In the genomic region with DNA sequence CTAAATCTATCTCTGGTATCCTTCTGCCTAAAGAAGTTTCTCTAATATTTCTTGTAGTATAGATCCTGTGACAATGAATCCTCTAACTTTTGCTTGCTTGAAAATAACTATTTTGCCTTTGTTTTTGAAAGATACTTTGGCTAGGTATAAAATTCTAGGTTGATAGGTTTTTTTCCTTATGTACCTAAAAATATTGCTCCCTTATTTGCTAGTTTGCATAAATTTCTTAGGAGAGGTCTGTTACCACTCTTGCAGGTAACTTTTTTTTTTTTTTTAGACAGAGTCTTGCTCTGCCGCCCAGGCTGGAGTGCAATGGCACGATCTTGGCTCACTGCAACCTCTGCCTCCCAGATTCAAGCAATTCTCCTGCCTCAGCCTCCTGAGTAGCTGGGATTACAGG, we compare ENCODE assay signal across 7 cellular contexts. TPM values are rescaled to one million over a fixed set of nuclear protein-coding genes. Genes with fewer than 3 reads are reported as not detected.
"Had no signal": no experiment of that assay in that cellular context is flagged by ENCODE, and none has a peak within 500 bp of the region (broad histone marks: within the 10 kb centered on the region; RNA-seq: fewer than 3 reads in every experiment).

No MANE protein-coding gene starts in this region.

RNA-seq across cellular contexts. Expression of gene TDRD12, which starts 15.6 kb away (rescaled TPM):
- total RNA-seq: activated CD8-positive, alpha-beta memory T cell treated with anti-CD3 and anti-CD28 coated beads for 36 hours; astrocyte had no signal

RNA-seq across cellular contexts. Expression of gene RGS9BP, which starts 28.4 kb away (rescaled TPM):
- total RNA-seq: activated B cell treated with CpG ODN at 0.5 μM for 24 hours; activated naive CD8-positive, alpha-beta T cell treated with anti-CD3 and anti-CD28 coated beads for 36 hours; activated T-helper 1 cell treated with anti-CD3 and anti-CD28 coated beads, Interleukin-12 subunit alpha, Interleukin-12 subunit beta, Interleukin-2, Interleukin-4 antibody, amounts not matched to agents 30 ng/mL and 10 ng/mL and 1 ng/mL, durations not matched to agents 14 hours and 24 hours and 36 hours; aorta; body of pancreas had no signal
